1 cellular context compared by ENCODE assay signal in genomic region chr11:132037467-132037862, GRCh38.
TF ChIP-seq lines count a peak whose summit lies in the region.

No MANE protein-coding gene starts in this region.

TF ChIP-seq in GM23338, 12 proteins besides CTCF, POLR2A, EP300 and RAD21 (continued from another document):
- TF ChIP-seq ZNF462 (CRISPR knock-in tag; IDR thresholded peaks at IDR 0.05) (no peak), JUNB (IDR thresholded peaks at IDR 0.05; ENCODE audit: unreplicated experiment) (no peak)
